ENCODE assay signal across 15 cellular contexts in genomic region chr11:45774786-45775185, GRCh38. TPM values are rescaled to one million over a fixed set of nuclear protein-coding genes. Genes with fewer than 3 reads are reported as not detected.
A peak's percentile ranks its signal among the peaks of the same experiment; 100 is the strongest.
DNase-seq lines count a peak whose midpoint lies in the region; TF ChIP-seq lines count a peak whose summit lies in the region.
"Had no signal": no experiment of that assay in that cellular context is flagged by ENCODE, and none has a peak within 500 bp of the region (broad histone marks: within the 10 kb centered on the region; RNA-seq: fewer than 3 reads in every experiment).

No MANE protein-coding gene starts in this region.

- H2AFZ ChIP-seq in neuronal stem cell (ENCODE audit: low read length), result no peak overlapping the region

- H3K18ac ChIP-seq in neuronal stem cell (ENCODE audit: low read length), result no peak overlapping the region

- H3K9me3 ChIP-seq in neuronal stem cell (replicated peaks in 1 of 2; ENCODE audit: control insufficient read depth in 2 of 2, insufficient read depth in 1 of 2, low read depth in 1 of 2, low read length in 2 of 2), result peaks cover 0 to 1% of the 10 kb centered on the region in 2 donors
- H3K9me3 ChIP-seq: BLaER1 had no signal

- no peaks in the 10 kb centered on the region for H3K36me3 ChIP-seq in neuronal stem cell (replicated peaks in 1 of 2; ENCODE audit: control insufficient read depth in 2 of 2, insufficient read depth in 2 of 2, low read length in 2 of 2)
- H3K36me3 ChIP-seq: BLaER1 had no signal

- H3K4me1 Mint-ChIP-seq in chondrocyte (ENCODE audit: low read depth), result peaks cover 7% of the 10 kb centered on the region
- H3K4me1 Mint-ChIP-seq in T-helper 2 cell treated with Interferon-gamma antibody and Interleukin-4, amounts not matched to agents 5 μg/mL and 100 μg/mL, for 36 hours (ENCODE audit: low read depth), result peaks cover 17% of the 10 kb centered on the region

- H3K4me1 ChIP-seq in neuronal stem cell (ENCODE audit: control insufficient read depth in 2 of 2, insufficient read depth in 1 of 2, low read depth in 1 of 2, low read length in 2 of 2), result peaks cover 2 to 6% of the 10 kb centered on the region in 2 donors

- no peak for TF ChIP-seq CTCF in chondrocyte (IDR thresholded peaks at IDR 0.05)

- no peaks in the 10 kb centered on the region for H3K79me1 ChIP-seq in neuronal stem cell (ENCODE audit: low read depth, low read length)

- H3K4me3 Mint-ChIP-seq in chondrocyte (ENCODE audit: unreplicated experiment), result no peak overlapping the region
- no peak overlapping the region for H3K4me3 Mint-ChIP-seq in T-helper 2 cell treated with Interferon-gamma antibody and Interleukin-4, amounts not matched to agents 5 μg/mL and 100 μg/mL, for 36 hours
- H3K4me3 Mint-ChIP-seq: CD14-positive monocyte, H9, IgD-negative memory B cell had no signal

- H3K27ac ChIP-seq in neuronal stem cell (replicated peaks; ENCODE audit: low read length), result no peak overlapping the region
- H3K27ac ChIP-seq: BLaER1 had no signal

- H3K4ac ChIP-seq in neuronal stem cell (ENCODE audit: low read length), result no peak overlapping the region

- WGBS in neuronal stem cell (ENCODE audit: extremely low coverage in 2 of 2, insufficient read length in 2 of 2, insufficient replicate concordance in 1 of 2), 2 donors, result no CpG with 5 or more reads among the region's 4 CpGs

- no peak overlapping the region for H3K4me2 ChIP-seq in neuronal stem cell (ENCODE audit: insufficient read depth, low read length, poor library complexity, severe bottlenecking)
- H3K4me2 ChIP-seq: BLaER1 had no signal

- DNase-seq in GM03348 (ENCODE audit: low spot score) (peak; percentile 4), chondrocyte (ENCODE audit: low spot score) (peak; percentile 56), neuronal stem cell (ENCODE audit: low spot score) (no peak), iPS-NIHi7 (ENCODE audit: extremely low spot score) (no peak), NCI-H774 (lab: John Stamatoyannopoulos, UW) (no peak)
- no peak for DNase-seq in T-helper 2 cell treated with Interferon-gamma antibody and Interleukin-4, amounts not matched to agents 5 μg/mL and 100 μg/mL, for 36 hours (ENCODE audit: low spot score)
- DNase-seq: ACHN; CD4-positive, alpha-beta memory T cell; DMS79 treated with DMSO at 0.1 percent for 48 hours; GF-D8; H9 had no signal

- no peaks in the 10 kb centered on the region for H3K9me3 Mint-ChIP-seq in chondrocyte (ENCODE audit: low read depth)
- no peaks in the 10 kb centered on the region for H3K9me3 Mint-ChIP-seq in T-helper 2 cell treated with Interferon-gamma antibody and Interleukin-4, amounts not matched to agents 5 μg/mL and 100 μg/mL, for 36 hours
- H3K9me3 Mint-ChIP-seq: CD14-positive monocyte; CD4-positive, alpha-beta memory T cell; H9; IgD-negative memory B cell had no signal

- no peak overlapping the region for H2BK12ac ChIP-seq in neuronal stem cell (ENCODE audit: low read length)

- no peak overlapping the region for H3K23ac ChIP-seq in neuronal stem cell (ENCODE audit: low read depth, low read length, poor library complexity)

- H2BK5ac ChIP-seq in neuronal stem cell (ENCODE audit: low read length), result peak overlapping the region; percentile 66

- peaks cover 28% of the 10 kb centered on the region for H3K27me3 Mint-ChIP-seq in chondrocyte (ENCODE audit: low read depth)
- H3K27me3 Mint-ChIP-seq in T-helper 2 cell treated with Interferon-gamma antibody and Interleukin-4, amounts not matched to agents 5 μg/mL and 100 μg/mL, for 36 hours (ENCODE audit: low read depth), result peaks cover 8% of the 10 kb centered on the region

- H2BK15ac ChIP-seq in neuronal stem cell (ENCODE audit: low read length), result no peak overlapping the region

- H3K36me3 Mint-ChIP-seq in chondrocyte (ENCODE audit: low read depth), result no peaks in the 10 kb centered on the region
- no peaks in the 10 kb centered on the region for H3K36me3 Mint-ChIP-seq in T-helper 2 cell treated with Interferon-gamma antibody and Interleukin-4, amounts not matched to agents 5 μg/mL and 100 μg/mL, for 36 hours (ENCODE audit: low read depth)
- H3K36me3 Mint-ChIP-seq: CD14-positive monocyte had no signal

- no peak overlapping the region for H2BK120ac ChIP-seq in neuronal stem cell (ENCODE audit: low read depth, low read length)

- peaks cover 0 to 3% (median 3%) of the 10 kb centered on the region in 3 experiments for H3K27me3 ChIP-seq in neuronal stem cell (ENCODE audit: control insufficient read depth in 3 of 3, insufficient read depth in 3 of 3, low read depth in 1 of 3, low read length in 3 of 3)
- H3K27me3 ChIP-seq: BLaER1 had no signal

- no peak overlapping the region for H3K9ac ChIP-seq in neuronal stem cell (ENCODE audit: low read depth, low read length, poor library complexity)
- H3K9ac ChIP-seq: BLaER1 had no signal

- peak overlapping the region; percentile 32 for H3K14ac ChIP-seq in neuronal stem cell (ENCODE audit: low read length)

- peak overlapping the region; percentile 38 for H2AK5ac ChIP-seq in neuronal stem cell (ENCODE audit: low read depth, low read length)

- no peak overlapping the region for H3K27ac Mint-ChIP-seq in chondrocyte (ENCODE audit: unreplicated experiment)
- H3K27ac Mint-ChIP-seq in T-helper 2 cell treated with Interferon-gamma antibody and Interleukin-4, amounts not matched to agents 5 μg/mL and 100 μg/mL, for 36 hours, result no peak overlapping the region
- H3K27ac Mint-ChIP-seq: CD14-positive monocyte, H9, IgD-negative memory B cell had no signal

- H3K4me3 ChIP-seq in neuronal stem cell (ENCODE audit: low read length in 2 of 2), result no peak overlapping the region
- H3K4me3 ChIP-seq: BLaER1, GM12878 had no signal

- H4K91ac ChIP-seq in neuronal stem cell (ENCODE audit: low read depth, low read length, poor library complexity), result no peak overlapping the region

- H4K8ac ChIP-seq in neuronal stem cell (ENCODE audit: low read depth, low read length), result peak overlapping the region; percentile 68

RNA-seq across cellular contexts. Expression of gene SLC35C1, which starts 30.2 kb away (rescaled TPM):
- total RNA-seq in chondrocyte, result 22.7 to 33.1 TPM (median 31.9 TPM) in 3 replicates
- polyA plus RNA-seq in neuronal stem cell (2013, experiment 1 of 2), result 6.9 TPM
- 7.0 TPM for polyA plus RNA-seq in neuronal stem cell (2013, experiment 2 of 2)

Comparison
In these comparisons a context has a peak if more than half of its experiments do, and no peak if none do; other contexts are left out.
1. DNase-seq: peak in GM03348 (single experiment) and chondrocyte (single experiment); none in neuronal stem cell (single experiment), T-helper 2 cell treated with Interferon-gamma antibody and Interleukin-4, amounts not matched to agents 5 μg/mL and 100 μg/mL, for 36 hours (single experiment), iPS-NIHi7 (single experiment) and NCI-H774 (single experiment).